9 cellular contexts compared by ENCODE assay signal in the genomic region with DNA sequence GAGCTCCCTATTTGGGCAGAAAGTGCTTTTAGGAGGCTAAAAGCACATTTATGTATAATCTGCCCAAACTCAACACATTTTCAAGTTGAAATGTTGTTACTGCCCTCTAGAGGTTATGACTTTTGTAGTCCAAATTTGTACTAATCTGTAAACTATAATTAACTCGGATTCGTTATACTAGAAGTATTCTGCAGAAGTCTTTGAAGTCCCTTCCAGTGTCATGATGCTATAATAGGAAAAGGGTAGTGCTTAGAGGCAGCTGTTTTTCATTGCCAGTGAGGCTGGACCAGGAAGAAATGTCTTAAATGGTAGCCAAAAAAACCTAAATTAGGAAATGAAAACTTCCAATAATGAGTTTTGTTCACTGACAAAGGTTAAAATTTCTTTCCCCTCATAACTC. TPM values are rescaled to one million over a fixed set of nuclear protein-coding genes. Genes with fewer than 3 reads are reported as not detected.
DNase-seq lines count a peak whose midpoint lies in the region; ATAC-seq and TF ChIP-seq lines count a peak whose summit lies in the region.
"Had no signal": no experiment of that assay in that cellular context is flagged by ENCODE, and none has a peak within 500 bp of the region (broad histone marks: within the 10 kb centered on the region; RNA-seq: fewer than 3 reads in every experiment).

No MANE protein-coding gene starts in this region.

- intact Hi-C loops in Panc1 (cut with micrococcal nuclease; ENCODE audit: unreplicated experiment) = no loop called here
- intact Hi-C loops in gastrocnemius medialis (cut with DNase I; ENCODE audit: low total_unique reads) = loop anchor here (2.0 to 10.0 kb wide), 3 partner anchors 71 to 283 kb away; partner anchors contain the start of gene LPIN3
- intact Hi-C loops in posterior vena cava (cut with DNase I) = loop anchor here in 1 of 2 donors (10.0 kb wide), 1 partner anchor 237 kb away; no protein-coding TSS in a partner anchor

- H3K4me1 ChIP-seq in Panc1 (ENCODE audit: control insufficient read depth, insufficient read depth, low read length) (no peaks in the 10 kb centered on the region), gastrocnemius medialis (peaks cover 49 to 64% of the 10 kb centered on the region in 2 donors)

- no peak for TF ChIP-seq POLR2A in gastrocnemius medialis (IDR thresholded peaks at IDR 0.05)

- DNase-seq in Panc1 (ENCODE audit: low read depth, low spot score) = no peak
- peak; percentile 74 for DNase-seq in fibroblast of peridontal ligament (ENCODE audit: extremely low read depth)
- DNase-seq in gastrocnemius medialis = no peak
- no peak for DNase-seq in posterior vena cava (ENCODE audit: low spot score)
- DNase-seq in MG63 = no peak
- DNase-seq in NCI-H2227 (lab: John Stamatoyannopoulos, UW; ENCODE audit: unreplicated experiment) = no peak
- DNase-seq: activated CD4-positive, alpha-beta T cell treated with anti-CD3 and anti-CD28 coated beads, Interleukin-2, amount 50 U/mL, for 4 hours had no signal

- POLR2A ChIA-PET in Panc1 (lab: Charles Lee) = no interaction called here

- TF ChIP-seq CTCF in GM12872 (IDR thresholded peaks at IDR 0.05; ENCODE audit: insufficient read depth, low read depth, low read length) (peak; percentile 40; the same call in 2 of the 3 replicates), Panc1 (IDR thresholded peaks at IDR 0.05) (peak; percentile 57), gastrocnemius medialis (IDR thresholded peaks at IDR 0.05 in 4 of 5, conservative IDR thresholded peaks at IDR 0.05 in 1 of 5) (peak in 2 of 5 experiments; percentile 55 to 61)

- H3K27ac ChIP-seq in Panc1 (ENCODE audit: low read length) (no peak overlapping the region), gastrocnemius medialis (peak overlapping the region; percentile 65 to 81 (median 70))

- H3K9me3 ChIP-seq in Panc1 (ENCODE audit: control insufficient read depth, insufficient read depth, low read depth, low read length) (no peaks in the 10 kb centered on the region), gastrocnemius medialis (no peaks in the 10 kb centered on the region), MG63 (no peaks in the 10 kb centered on the region)

- H3K27me3 ChIP-seq in Panc1 (ENCODE audit: control insufficient read depth, insufficient read depth, low read length) = no peaks in the 10 kb centered on the region
- H3K27me3 ChIP-seq in gastrocnemius medialis = no peaks in the 10 kb centered on the region
- no peaks in the 10 kb centered on the region for H3K27me3 ChIP-seq in MG63

- BruUV-seq in Panc1 (replicated peaks; lab: Mats Ljungman, UMichigan) = no TSS peak

- CTCF ChIA-PET in Panc1 (lab: Charles Lee) = no interaction called here

- H3K36me3 ChIP-seq in Panc1 (ENCODE audit: control insufficient read depth, insufficient read depth, low read length) (peaks cover 3% of the 10 kb centered on the region), gastrocnemius medialis (peaks cover 0 to 19% of the 10 kb centered on the region in 2 donors), MG63 (peaks cover 72% of the 10 kb centered on the region)

- in situ Hi-C loops in Panc1 (cut with HindIII; ENCODE audit: low pct_unique_long_range_greater_than_20kb, low sequenced_read_pairs) = no loop called here
- in situ Hi-C loops in gastrocnemius medialis (cut with MboI; ENCODE audit: low sequenced_read_pairs in 4 of 4) = no loop called here

- H3K4me3 ChIP-seq in Panc1 (ENCODE audit: low read depth in 2 of 2, low read length in 2 of 2) = no peak overlapping the region
- H3K4me3 ChIP-seq in gastrocnemius medialis = no peak overlapping the region
- no peak overlapping the region for H3K4me3 ChIP-seq in MG63

- ATAC-seq in Panc1 (no peak), gastrocnemius medialis (peak; percentile 55 to 78), HG02571 (IDR thresholded peaks at IDR 0.05; ENCODE audit: unreplicated experiment) (no peak)

RNA-seq across cellular contexts. Expression of gene EMILIN3, which starts 44.8 kb away (rescaled TPM):
- 0.54 TPM for total RNA-seq in Panc1 (2021; ENCODE audit: unreplicated experiment)
- polyA plus RNA-seq in Panc1 (2012; ENCODE audit: insufficient read length) = 0.30 TPM
- total RNA-seq in gastrocnemius medialis = under 1 TPM in 3 of 4 donors, not detected in 1; 0.20 to 0.33 (median 0.20) TPM
- 1 to 10 TPM; 1.4 to 2.3 TPM for total RNA-seq in posterior vena cava
- 0.76 TPM in 1 of 2 replicates, not detected in the other for total RNA-seq in MG63 (2014; rRNA removed; shearing (Covaris generic); ENCODE audit: low replicate concordance)

Comparison
In these comparisons a context has a peak if more than half of its experiments do, and no peak if none do; other contexts are left out.
1. ATAC-seq: peak in gastrocnemius medialis (2 of 2); none in Panc1 (single experiment) and HG02571 (single experiment).